Comparison of ENCODE assay signal across 8 cellular contexts in genomic region chr14:92728781-92729364, GRCh38. TPM values are rescaled to one million over a fixed set of nuclear protein-coding genes. Genes with fewer than 3 reads are reported as not detected.
DNase-seq lines count a peak whose midpoint lies in the region; ATAC-seq, FAIRE-seq and TF ChIP-seq lines count a peak whose summit lies in the region.

No MANE protein-coding gene starts in this region.

- TF ChIP-seq CTCF in K562 (IDR thresholded peaks at IDR 0.05 in 2 of 3, conservative IDR thresholded peaks at IDR 0.05 in 1 of 3; ENCODE audit: insufficient read depth in 2 of 3, low read depth in 1 of 3, low read length in 3 of 3) = no peak

- peaks cover 0 to 31% (median 19%) of the 10 kb centered on the region in 11 experiments; a peak in 19 of 22 replicates for H3K9me3 ChIP-seq in BLaER1 treated with 17β-estradiol and CSF1 and Interleukin-3, amounts not matched to agents 10 nM and 100 nM (replicated peaks in 1 of 11)
- H3K9me3 ChIP-seq in MG63 (no peaks in the 10 kb centered on the region), K562 (replicated peaks; ENCODE audit: control insufficient read depth, insufficient read depth, low read depth, low read length) (no peaks in the 10 kb centered on the region), right cardiac atrium (ENCODE audit: control insufficient read depth, low read length) (no peaks in the 10 kb centered on the region)

- in situ Hi-C loops in K562 (cut with MboI) = no loop called here

- H3K9me1 ChIP-seq in K562 (ENCODE audit: control insufficient read depth, insufficient read depth, low read length) = no peaks in the 10 kb centered on the region

- POLR2A ChIA-PET in K562 (lab: Yijun Ruan, JAX) = no interaction called here

- CTCF ChIA-PET in K562 (lab: Yijun Ruan, JAX; ENCODE audit: low intra/inter-chr PET ratio) = no interaction called here

- TF ChIP-seq POLR2A in K562 (conservative IDR thresholded peaks at IDR 0.05) = no peak

- peaks cover 28 to 99% (median 58%) of the 10 kb centered on the region in 10 experiments for H3K4me1 ChIP-seq in BLaER1 treated with 17β-estradiol and CSF1 and Interleukin-3, amounts not matched to agents 10 nM and 100 nM
- H3K4me1 ChIP-seq in K562 (replicated peaks in 1 of 2; ENCODE audit: control insufficient read depth in 2 of 2, insufficient read depth in 2 of 2, low read length in 2 of 2) (peaks cover 6 to 13% of the 10 kb centered on the region in 2 experiments; a peak in 4 of 5 replicates), right cardiac atrium (ENCODE audit: control insufficient read depth, insufficient read depth, low read length) (peaks cover 11% of the 10 kb centered on the region)

- TF ChIP-seq RAD21 in K562 (CRISPR knock-in tag; conservative IDR thresholded peaks at IDR 0.05 in 1 of 2, IDR thresholded peaks at IDR 0.05 in 1 of 2) = no peak

- 0% methylated on average over 3 of the region's 8 CpGs for WGBS in K562 (ENCODE audit: insufficient coverage, low coverage, missing lambda C conversion rate)
- 62% methylated on average over 8 of the region's 8 CpGs for WGBS in right cardiac atrium

- H3K4me3 ChIP-seq in BLaER1 treated with 17β-estradiol and CSF1 and Interleukin-3, amounts not matched to agents 10 nM and 100 nM = no peak overlapping the region
- H3K4me3 ChIP-seq in MG63 = no peak overlapping the region
- H3K4me3 ChIP-seq in K562 = no peak overlapping the region
- H3K4me3 ChIP-seq in right cardiac atrium (ENCODE audit: low read length) = no peak overlapping the region

- no TSS peak for BruUV-seq in K562 (replicated peaks; lab: Mats Ljungman, UMichigan)

- H3K79me2 ChIP-seq in K562 (ENCODE audit: control insufficient read depth, insufficient read depth, low read length) = no peaks in the 10 kb centered on the region

- H4K20me1 ChIP-seq in BLaER1 treated with 17β-estradiol and CSF1 and Interleukin-3, amounts not matched to agents 10 nM and 100 nM = peaks cover 0 to 100% (median 0%) of the 10 kb centered on the region in 11 experiments; a peak in 6 of 22 replicates
- H4K20me1 ChIP-seq in K562 (replicated peaks; ENCODE audit: control insufficient read depth, insufficient read depth, low read length) = no peaks in the 10 kb centered on the region

- no peak for FAIRE-seq in K562 (lab: Jason Lieb, UNC)

- H2AFZ ChIP-seq in K562 (ENCODE audit: low read depth, low read length) = no peak overlapping the region

- peak overlapping the region in 9 of 11 experiments; percentile 78 to 96 (median 88); a peak in 19 of 22 replicates for H3K27ac ChIP-seq in BLaER1 treated with 17β-estradiol and CSF1 and Interleukin-3, amounts not matched to agents 10 nM and 100 nM
- no peak overlapping the region for H3K27ac ChIP-seq in K562 (ENCODE audit: extremely low read depth, low read depth, low read length)
- H3K27ac ChIP-seq in right cardiac atrium (ENCODE audit: low read length) = no peak overlapping the region

- peak; percentile 43 for DNase-seq in MG63
- DNase-seq in K562 (ENCODE audit: extremely low read depth in 1 of 4, low spot score in 3 of 4) = peak in 2 of 4 experiments; percentile 8 to 11
- peak in 2 of 3 donors; percentile 35 to 64 for DNase-seq in stimulated activated CD4-positive, alpha-beta T cell treated with anti-CD3 and anti-CD28 coated beads, TNF-alpha, amount 100 ng/mL, for 48 hours (ENCODE audit: low read depth in 3 of 3)
- no peak for DNase-seq in GM03348 (ENCODE audit: low spot score)
- no peak for DNase-seq in globus pallidus (ENCODE audit: low spot score)
- no peak for DNase-seq in right cardiac atrium

- no peaks in the 10 kb centered on the region for H3K27me3 ChIP-seq in BLaER1 treated with 17β-estradiol and CSF1 and Interleukin-3, amounts not matched to agents 10 nM and 100 nM
- H3K27me3 ChIP-seq in MG63 = no peaks in the 10 kb centered on the region
- peaks cover 0 to 16% of the 10 kb centered on the region in 2 experiments; a peak in 3 of 5 replicates for H3K27me3 ChIP-seq in K562 (ENCODE audit: control insufficient read depth in 2 of 2, insufficient read depth in 2 of 2, low read length in 2 of 2)
- H3K27me3 ChIP-seq in right cardiac atrium (ENCODE audit: control insufficient read depth, insufficient read depth) = no peaks in the 10 kb centered on the region

- intact Hi-C loops in K562 (cut with micrococcal nuclease) = no loop called here
- intact Hi-C loops in right cardiac atrium (cut with DNase I) = no loop called here

- H3K9ac ChIP-seq in BLaER1 treated with 17β-estradiol and CSF1 and Interleukin-3, amounts not matched to agents 10 nM and 100 nM = peak overlapping the region in 8 of 11 experiments; percentile 2 to 79 (median 74); a peak in 13 of 22 replicates
- H3K9ac ChIP-seq in K562 (ENCODE audit: insufficient read depth in 1 of 2, low read depth in 2 of 2, low read length in 2 of 2) = no peak overlapping the region

- peaks cover 19 to 100% (median 23%) of the 10 kb centered on the region in 11 experiments for H3K36me3 ChIP-seq in BLaER1 treated with 17β-estradiol and CSF1 and Interleukin-3, amounts not matched to agents 10 nM and 100 nM
- H3K36me3 ChIP-seq in MG63 (no peaks in the 10 kb centered on the region), K562 (ENCODE audit: control insufficient read depth, insufficient read depth, low read length) (no peaks in the 10 kb centered on the region)

- no peak for TF ChIP-seq EP300 in K562 (IDR thresholded peaks at IDR 0.05; ENCODE audit: low read length)

- H3K4me2 ChIP-seq in BLaER1 treated with 17β-estradiol and CSF1 and Interleukin-3, amounts not matched to agents 10 nM and 100 nM = peak overlapping the region; percentile 56 to 88 (median 76)
- H3K4me2 ChIP-seq in K562 (ENCODE audit: insufficient read depth, low read length) = no peak overlapping the region

- ATAC-seq in GM19395 (IDR thresholded peaks at IDR 0.05; ENCODE audit: unreplicated experiment) = peak; percentile 59
- ATAC-seq in K562 = no peak
- ATAC-seq in right cardiac atrium = no peak

TF ChIP-seq in K562, 482 proteins besides CTCF, POLR2A, EP300 and RAD21 (continues in another document):
- TF ChIP-seq, protein P1, sequence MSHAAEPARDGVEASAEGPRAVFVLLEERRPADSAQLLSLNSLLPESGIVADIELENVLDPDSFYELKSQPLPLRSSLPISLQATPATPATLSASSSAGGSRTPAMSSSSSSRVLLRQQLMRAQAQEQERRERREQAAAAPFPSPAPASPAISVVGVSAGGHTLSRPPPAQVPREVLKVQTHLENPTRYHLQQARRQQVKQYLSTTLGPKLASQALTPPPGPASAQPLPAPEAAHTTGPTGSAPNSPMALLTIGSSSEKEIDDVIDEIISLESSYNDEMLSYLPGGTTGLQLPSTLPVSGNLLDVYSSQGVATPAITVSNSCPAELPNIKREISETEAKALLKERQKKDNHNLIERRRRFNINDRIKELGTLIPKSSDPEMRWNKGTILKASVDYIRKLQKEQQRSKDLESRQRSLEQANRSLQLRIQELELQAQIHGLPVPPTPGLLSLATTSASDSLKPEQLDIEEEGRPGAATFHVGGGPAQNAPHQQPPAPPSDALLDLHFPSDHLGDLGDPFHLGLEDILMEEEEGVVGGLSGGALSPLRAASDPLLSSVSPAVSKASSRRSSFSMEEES (CRISPR knock-in tag; IDR thresholded peaks at IDR 0.05) = no peak
- TF ChIP-seq KDM1A (IDR thresholded peaks at IDR 0.05) (peak; percentile 21 to 31; a peak in 1 of 4 replicates), GABPB1 (CRISPR knock-in tag; IDR thresholded peaks at IDR 0.05) (no peak), BHLHE40 (IDR thresholded peaks at IDR 0.05; ENCODE audit: low read length) (peak; percentile 56), TBP (optimal IDR thresholded peaks at IDR 0.05; ENCODE audit: low read depth, low read length) (no peak), POU5F1 (IDR thresholded peaks at IDR 0.05; ENCODE audit: borderline replicate concordance, low read depth, low read length, partially characterized antibody) (no peak), ZNF780A (CRISPR knock-in tag; IDR thresholded peaks at IDR 0.05) (no peak), ZNF23 (CRISPR knock-in tag; IDR thresholded peaks at IDR 0.05) (no peak), BCOR (IDR thresholded peaks at IDR 0.05) (peak; percentile 25; the same call in 1 of the 2 replicates), CBFA2T3 (IDR thresholded peaks at IDR 0.05) (peak; percentile 23; the same call in 1 of the 2 replicates), MAX (CRISPR knock-in tag; IDR thresholded peaks at IDR 0.05) (0 out of 2 replicates have a peak, but pooled peaks have one; percentile 33), ZFP30 (CRISPR knock-in tag; IDR thresholded peaks at IDR 0.05; ENCODE audit: borderline replicate concordance) (no peak)

RNA-seq across cellular contexts. Expression of gene LGMN, which starts 19.6 kb away (rescaled TPM):
- 31.4 and 41.9 TPM in 2 replicates for total RNA-seq in MG63 (2014; rRNA removed; shearing (Covaris generic); ENCODE audit: low replicate concordance)
- 1.3 and 3.3 TPM in 2 replicates for total RNA-seq in K562 (2011; cell fraction: chromatin; rRNA removed; ENCODE audit: low replicate concordance)
- 3.9 and 4.8 TPM in 2 replicates for total RNA-seq in K562 (2011; cell fraction: nucleolus; rRNA removed)
- 2.0 and 3.5 TPM in 2 replicates for total RNA-seq in K562 (2011; cell fraction: nucleoplasm; rRNA removed)
- 0.69 TPM in 1 of 2 replicates, not detected in the other for total RNA-seq in K562 (2014; rRNA removed)
- 0.29 and 0.44 TPM in 2 replicates for total RNA-seq in K562 (2014; rRNA removed; fragmentation: Illumina TruSeq; extraction: Trizol)
- 0.43 and 0.53 TPM in 2 replicates for total RNA-seq in K562 (2015; rRNA removed; fragmentation: Illumina TruSeq; extraction: Trizol)
- 0.89 and 1.3 TPM in 2 replicates for total RNA-seq in K562 (2021)
- polyA plus RNA-seq in K562 (2011; rRNA removed) = 1.4 and 14.3 TPM in 2 replicates
- polyA plus RNA-seq in K562 (2011; cell fraction: cytosol; rRNA removed) = 1.3 and 16.1 TPM in 2 replicates
- polyA plus RNA-seq in K562 (2011; cell fraction: nucleus; rRNA removed) = 0.80 and 11.7 TPM in 2 replicates
- polyA plus RNA-seq in K562 (2012) = 0.91 and 2.0 TPM in 2 replicates
- 0.27 and 0.36 TPM in 2 replicates for polyA plus RNA-seq in K562 (2014; fragmentation: Illumina TruSeq; extraction: Trizol)
- under 1 TPM in 1 of 2 experiments, not detected in 1; 0.15 TPM for polyA plus RNA-seq in K562 (2014; fragmentation: Nextera tagmentation; extraction: Ambion mirVana)
- polyA plus RNA-seq in K562 (2014; rRNA removed) = 0.05 and 0.70 TPM in 2 replicates
- 0.56 and 10.3 TPM in 2 replicates for polyA minus RNA-seq in K562 (2011; rRNA and poly(A)+ RNA removed)
- 1.6 and 11.6 TPM in 2 replicates for polyA minus RNA-seq in K562 (2011; cell fraction: cytosol; rRNA and poly(A)+ RNA removed)
- polyA minus RNA-seq in K562 (2011; cell fraction: nucleus; rRNA and poly(A)+ RNA removed) = 1.2 and 8.9 TPM in 2 replicates
- total RNA-seq in right cardiac atrium = 10 to 100 TPM; 71.9 to 92.5 (median 89.2) TPM
- 56.2 TPM for polyA plus RNA-seq in right cardiac atrium

Comparison
In these comparisons a context has a peak if more than half of its experiments do, and no peak if none do; other contexts are left out.
1. H3K27ac ChIP-seq: peak in BLaER1 treated with 17β-estradiol and CSF1 and Interleukin-3, amounts not matched to agents 10 nM and 100 nM (9 of 11); none in K562 (single experiment) and right cardiac atrium (single experiment).
2. H3K9ac ChIP-seq: peak in BLaER1 treated with 17β-estradiol and CSF1 and Interleukin-3, amounts not matched to agents 10 nM and 100 nM (8 of 11); none in K562 (0 of 2).
3. DNase-seq: peak in MG63 (single experiment) and stimulated activated CD4-positive, alpha-beta T cell treated with anti-CD3 and anti-CD28 coated beads, TNF-alpha, amount 100 ng/mL, for 48 hours (2 of 3); none in GM03348 (single experiment), globus pallidus (single experiment) and right cardiac atrium (0 of 3).